Comparison of ENCODE assay signal across 23 cellular contexts in genomic region chr5:122067330-122067885, GRCh38. TPM values are rescaled to one million over a fixed set of nuclear protein-coding genes. Genes with fewer than 3 reads are reported as not detected.
DNase-seq lines count a peak whose midpoint lies in the region; ATAC-seq, FAIRE-seq and TF ChIP-seq lines count a peak whose summit lies in the region.
"Had no signal": no experiment of that assay in that cellular context is flagged by ENCODE, and none has a peak within 500 bp of the region (broad histone marks: within the 10 kb centered on the region; RNA-seq: fewer than 3 reads in every experiment).

No MANE protein-coding gene starts in this region.

- ATAC-seq in HG02973 (IDR thresholded peaks at IDR 0.05; ENCODE audit: unreplicated experiment) = no peak
- ATAC-seq: K562 had no signal

- H3K4me1 Mint-ChIP-seq in HFFc6 (ENCODE audit: low read depth) (peaks cover 97% of the 10 kb centered on the region), nephron progenitor cell (peaks cover 46% of the 10 kb centered on the region)
- H3K4me1 Mint-ChIP-seq: activated CD4-positive, alpha-beta T cell treated with anti-CD3 and anti-CD28 coated beads, Interleukin-2, amount 10 ng/mL, durations not matched to agents 24 days and 14 days had no signal

- no peak overlapping the region for H3K4me3 ChIP-seq in bronchial epithelial cell (ENCODE audit: low read depth, low read length)
- H3K4me3 ChIP-seq: adrenal gland; BLaER1 treated with 17β-estradiol and CSF1 and Interleukin-3, amounts not matched to agents 10 nM and 100 nM; colonic mucosa; K562; skin epidermis had no signal

- H3K27me3 Mint-ChIP-seq in HFFc6 (ENCODE audit: insufficient read depth) (no peaks in the 10 kb centered on the region; the same call in 1 of the 2 replicates), nephron progenitor cell (ENCODE audit: low read depth, poor library complexity) (peaks cover 3% of the 10 kb centered on the region)

- H3K4me3 Mint-ChIP-seq in HFFc6 = peak overlapping the region; percentile 38
- peak overlapping the region; percentile 15 for H3K4me3 Mint-ChIP-seq in nephron progenitor cell
- H3K4me3 Mint-ChIP-seq: activated CD4-positive, alpha-beta T cell treated with anti-CD3 and anti-CD28 coated beads, Interleukin-2, amount 10 ng/mL, durations not matched to agents 24 days and 14 days had no signal

- H3K36me3 ChIP-seq in bronchial epithelial cell (ENCODE audit: control insufficient read depth, insufficient read depth, low read length) = no peaks in the 10 kb centered on the region
- H3K36me3 ChIP-seq: adrenal gland; BLaER1 treated with 17β-estradiol and CSF1 and Interleukin-3, amounts not matched to agents 10 nM and 100 nM; colonic mucosa had no signal

- TF ChIP-seq CTCF in HFFc6 (IDR thresholded peaks at IDR 0.05) = no peak
- TF ChIP-seq CTCF in bronchial epithelial cell (IDR thresholded peaks at IDR 0.05; ENCODE audit: insufficient read depth, low read length, severe bottlenecking) = no peak
- no peak for TF ChIP-seq CTCF in nephron progenitor cell (IDR thresholded peaks at IDR 0.05)

- no peak for FAIRE-seq in bronchial epithelial cell (lab: Jason Lieb, UNC)
- FAIRE-seq: K562, RCC 7860 had no signal

- DNase-seq in EH (ENCODE audit: low read depth) (peak; percentile 48), HFFc6 (no peak), bronchial epithelial cell (ENCODE audit: low read depth) (peak; percentile 45), nephron progenitor cell (peak; percentile 16), DMS114 treated with DMSO at 0.1 percent for 48 hours (lab: John Stamatoyannopoulos, UW; ENCODE audit: unreplicated experiment) (no peak), epidermal melanocyte (ENCODE audit: insufficient read length, low spot score) (no peak)
- DNase-seq in effector CD8-positive, alpha-beta T cell (lab: John Stamatoyannopoulos, UW) = no peak
- DNase-seq: activated CD4-positive, alpha-beta T cell treated with anti-CD3 and anti-CD28 coated beads, Interleukin-2, amount 10 ng/mL, durations not matched to agents 24 days and 14 days; activated naive CD4-positive, alpha-beta T cell treated with Interleukin-2 at 50 U/mL for 16 hours; activated T-cell treated with anti-CD3 and anti-CD28 coated beads, Interleukin-2, amount 50 U/mL, for 48 hours; adrenal gland; colonic mucosa; kidney glomerular epithelial cell; MM.1S; NCI-H1436; NCI-H524; stimulated activated CD4-positive, alpha-beta T cell treated with anti-CD3 and anti-CD28 coated beads, Interleukin-1b, Interleukin-23, amount 100 ng/mL, for 48 hours had no signal

- H3K27ac Mint-ChIP-seq in HFFc6 = peak overlapping the region; percentile 65
- H3K27ac Mint-ChIP-seq in nephron progenitor cell = peak overlapping the region; percentile 91
- H3K27ac Mint-ChIP-seq: activated CD4-positive, alpha-beta T cell treated with anti-CD3 and anti-CD28 coated beads, Interleukin-2, amount 10 ng/mL, durations not matched to agents 24 days and 14 days had no signal

- H3K36me3 Mint-ChIP-seq in HFFc6 (ENCODE audit: low read depth) (peaks cover 60% of the 10 kb centered on the region), nephron progenitor cell (ENCODE audit: low read depth) (peaks cover 5% of the 10 kb centered on the region)

- H3K9me3 Mint-ChIP-seq in HFFc6 (no peaks in the 10 kb centered on the region), nephron progenitor cell (no peaks in the 10 kb centered on the region)
- H3K9me3 Mint-ChIP-seq: activated CD4-positive, alpha-beta T cell treated with anti-CD3 and anti-CD28 coated beads, Interleukin-2, amount 10 ng/mL, durations not matched to agents 24 days and 14 days had no signal

- H3K27me3 ChIP-seq in bronchial epithelial cell (ENCODE audit: control insufficient read depth, insufficient read depth, low read length) = no peaks in the 10 kb centered on the region
- H3K27me3 ChIP-seq: adrenal gland; BLaER1 treated with 17β-estradiol and CSF1 and Interleukin-3, amounts not matched to agents 10 nM and 100 nM; colonic mucosa had no signal

RNA-seq across cellular contexts. Expression of gene LOX, which starts 10.7 kb away (rescaled TPM):
- 1,000 to 10,000 TPM in 3 of 6 experiments, 100 to 1,000 TPM in 3; 890 to 1,151 (median 989) TPM for total RNA-seq in HFFc6 (2021; fragmentation: NEBNext Ultra II Directional; extraction: Animal tissue kit (Norgen Biotek cat#: 25700))
- 1.4 and 1.8 TPM in 2 replicates for total RNA-seq in bronchial epithelial cell
- total RNA-seq: T-helper 2 cell treated with Interferon-gamma antibody and Interleukin-4, amounts not matched to agents 100 ng/mL and 5 ng/mL, for 36 hours had no signal

Comparison
In these comparisons a context has a peak if more than half of its experiments do, and no peak if none do; other contexts are left out.
1. DNase-seq: peak in EH (single experiment), bronchial epithelial cell (single experiment) and nephron progenitor cell (single experiment); none in HFFc6 (single experiment), DMS114 treated with DMSO at 0.1 percent for 48 hours (single experiment), epidermal melanocyte (single experiment) and effector CD8-positive, alpha-beta T cell (single experiment).
2. RNA of gene LOX, which starts 10.7 kb away (total RNA-seq): 890 to 1,151 TPM in HFFc6; 1.4 to 1.8 TPM in bronchial epithelial cell; every median in the first group is over 100 times any median in the second.